In the genomic region with DNA sequence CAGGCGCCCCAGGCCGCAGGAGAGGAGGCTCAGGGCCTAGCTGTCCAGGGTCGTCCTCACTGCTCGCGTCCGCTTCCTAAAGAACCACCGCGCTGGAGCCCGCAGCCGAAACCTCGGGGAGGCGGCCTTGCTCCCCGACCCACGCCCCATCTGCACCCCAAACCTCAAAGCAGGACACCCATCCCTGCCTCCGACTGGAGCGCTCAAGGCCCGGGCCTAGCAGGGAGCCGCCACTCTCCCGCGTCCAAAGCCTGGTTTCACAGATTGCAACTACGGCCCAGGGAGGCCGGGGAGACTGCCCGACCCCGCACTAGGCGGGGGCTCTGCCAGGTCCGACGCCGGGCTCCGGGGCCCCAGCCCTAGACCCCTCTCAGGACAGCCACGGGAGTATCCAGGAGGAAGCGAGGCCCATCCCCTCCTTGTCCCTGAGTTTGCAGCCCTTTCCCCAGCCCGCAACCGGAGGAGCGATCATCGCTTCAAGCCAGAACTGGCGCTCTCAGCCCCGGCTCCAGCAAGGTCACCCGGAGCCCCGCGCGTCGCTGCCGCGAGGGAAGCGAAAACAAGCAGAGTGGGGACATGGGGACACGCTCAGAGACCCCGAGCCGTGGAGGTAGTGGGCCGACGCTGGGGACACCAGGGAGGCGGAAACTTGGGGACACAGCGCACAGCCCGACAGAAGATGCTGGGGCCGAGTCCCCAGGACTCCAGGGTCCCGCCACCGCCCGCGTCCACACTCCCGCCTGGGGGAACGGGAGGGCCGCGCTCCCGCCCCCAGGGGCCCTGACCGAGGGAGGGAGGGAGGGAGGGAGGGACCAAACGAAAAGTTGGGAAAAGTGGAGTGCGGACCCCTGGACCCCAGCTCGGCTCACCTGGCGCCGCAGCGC, we compare ENCODE assay signal across 8 cellular contexts. TPM values are rescaled to one million over a fixed set of nuclear protein-coding genes. Genes with fewer than 3 reads are reported as not detected.
A peak's percentile ranks its signal among the peaks of the same experiment; 100 is the strongest.
DNase-seq lines count a peak whose midpoint lies in the region; ATAC-seq, FAIRE-seq and TF ChIP-seq lines count a peak whose summit lies in the region.

No MANE protein-coding gene starts in this region.

- H3K27me3 Mint-ChIP-seq in stimulated activated naive CD8-positive, alpha-beta T cell treated with anti-CD3 and anti-CD28 coated beads, Interleukin-15, Interleukin-2, amounts not matched to agents 100 ng/mL and 50 ng/mL, for 24 hours, result peaks cover 17% of the 10 kb centered on the region

- H3K9me3 ChIP-seq in HUES48 (ENCODE audit: control insufficient read depth, insufficient read depth, low read length), result no peaks in the 10 kb centered on the region
- no peaks in the 10 kb centered on the region for H3K9me3 ChIP-seq in kidney (ENCODE audit: control insufficient read depth in 1 of 2, low read length in 2 of 2)

- peaks cover 11% of the 10 kb centered on the region for H3K36me3 Mint-ChIP-seq in stimulated activated naive CD8-positive, alpha-beta T cell treated with anti-CD3 and anti-CD28 coated beads, Interleukin-15, Interleukin-2, amounts not matched to agents 100 ng/mL and 50 ng/mL, for 24 hours (ENCODE audit: low read depth)

- peaks cover 17% of the 10 kb centered on the region; the same call in 1 of the 2 replicates for H3K4me1 ChIP-seq in HUES48 (ENCODE audit: control insufficient read depth, insufficient read depth, low read length)
- H3K4me1 ChIP-seq in kidney (ENCODE audit: control insufficient read depth in 1 of 2, insufficient read depth in 1 of 2, low read depth in 1 of 2, low read length in 2 of 2), result peaks cover 0 to 6% of the 10 kb centered on the region in 2 donors

- intact Hi-C loops in kidney (cut with DNase I), result no loop called here

- peaks cover 24% of the 10 kb centered on the region for H3K27me3 ChIP-seq in HUES48 (ENCODE audit: control insufficient read depth, insufficient read depth, low read length)

- H3K36me3 ChIP-seq in HUES48 (ENCODE audit: control insufficient read depth, insufficient read depth, low read length) (peaks cover 10% of the 10 kb centered on the region; the same call in 1 of the 2 replicates), kidney (ENCODE audit: control insufficient read depth in 1 of 2, insufficient read depth in 2 of 2, low read length in 2 of 2) (no peaks in the 10 kb centered on the region)

- H3K4me3 ChIP-seq in HUES48 (ENCODE audit: low read depth, low read length) (peak overlapping the region; percentile 65), kidney (ENCODE audit: low read length in 2 of 2) (peak overlapping the region; percentile 47 to 62)

- peak overlapping the region; percentile 18 for H3K27ac ChIP-seq in HUES48 (ENCODE audit: low read depth, low read length)
- peak overlapping the region; percentile 82 to 88 for H3K27ac ChIP-seq in kidney (ENCODE audit: low read depth in 2 of 2, low read length in 2 of 2)

- peak overlapping the region; percentile 76 for H3K4me3 Mint-ChIP-seq in stimulated activated naive CD8-positive, alpha-beta T cell treated with anti-CD3 and anti-CD28 coated beads, Interleukin-15, Interleukin-2, amounts not matched to agents 100 ng/mL and 50 ng/mL, for 24 hours

- H3K9ac ChIP-seq in HUES48 (ENCODE audit: low read depth, low read length), result peak overlapping the region; percentile 60
- peak overlapping the region; percentile 22 to 67 for H3K9ac ChIP-seq in kidney (ENCODE audit: low read length in 2 of 2)

- TF ChIP-seq CTCF in kidney (IDR thresholded peaks at IDR 0.05; ENCODE audit: borderline replicate concordance, extremely low read depth, insufficient read depth), result no peak

- FAIRE-seq in kidney (lab: Jason Lieb, UNC), result no peak

- DNase-seq in AG08395 (ENCODE audit: low spot score), result peak; percentile 43
- DNase-seq in astrocyte of the hippocampus (ENCODE audit: low read depth, low spot score), result peak; percentile 73
- DNase-seq in kidney, result peak; percentile 83
- no peak for DNase-seq in occipital lobe (lab: John Stamatoyannopoulos, UW)

- H3K27ac Mint-ChIP-seq in stimulated activated naive CD8-positive, alpha-beta T cell treated with anti-CD3 and anti-CD28 coated beads, Interleukin-15, Interleukin-2, amounts not matched to agents 100 ng/mL and 50 ng/mL, for 24 hours, result no peak overlapping the region

- no peaks in the 10 kb centered on the region for H3K9me3 Mint-ChIP-seq in stimulated activated naive CD8-positive, alpha-beta T cell treated with anti-CD3 and anti-CD28 coated beads, Interleukin-15, Interleukin-2, amounts not matched to agents 100 ng/mL and 50 ng/mL, for 24 hours

- H3K4me1 Mint-ChIP-seq in stimulated activated naive CD8-positive, alpha-beta T cell treated with anti-CD3 and anti-CD28 coated beads, Interleukin-15, Interleukin-2, amounts not matched to agents 100 ng/mL and 50 ng/mL, for 24 hours (ENCODE audit: low read depth), result peaks cover 9% of the 10 kb centered on the region

- ATAC-seq in HG03354 (IDR thresholded peaks at IDR 0.05; ENCODE audit: poor library complexity, severe bottlenecking, unreplicated experiment) (no peak), GM21526 (IDR thresholded peaks at IDR 0.05; ENCODE audit: low FRiP score, unreplicated experiment) (no peak)

RNA-seq across cellular contexts. Expression of gene TMEM200B, which starts 0.5 kb away (rescaled TPM):
- total RNA-seq in kidney (8.6 TPM), occipital lobe (0.94 TPM)
- 7.6 TPM for polyA plus RNA-seq in kidney (ENCODE audit: insufficient read depth, low read depth, low replicate concordance)

RNA-seq across cellular contexts. Expression of gene SRSF4, which starts 58.5 kb away (rescaled TPM):
- total RNA-seq in kidney (72.3 TPM), occipital lobe (38.4 TPM)
- 48.4 TPM for polyA plus RNA-seq in kidney (ENCODE audit: insufficient read depth, low read depth, low replicate concordance)
